ENCODE assay signal across 14 cellular contexts in genomic region chr1:101191049-101191448, GRCh38. TPM values are rescaled to one million over a fixed set of nuclear protein-coding genes. Genes with fewer than 3 reads are reported as not detected.
"Had no signal": no experiment of that assay in that cellular context is flagged by ENCODE, and none has a peak within 500 bp of the region (broad histone marks: within the 10 kb centered on the region; RNA-seq: fewer than 3 reads in every experiment).

No MANE protein-coding gene starts in this region.

- H3K36me3 ChIP-seq: adrenal gland, neural progenitor cell, prostate gland, suprapubic skin, transverse colon, uterus had no signal

- H3K27me3 ChIP-seq: hepatocyte, neural progenitor cell, suprapubic skin, transverse colon, uterus had no signal

- H3K27me3 Mint-ChIP-seq: activated naive CD4-positive, alpha-beta T cell treated with anti-CD3 and anti-CD28 coated beads, Interleukin-2, amount 50 U/mL, for 24 hours; naive thymus-derived CD4-positive, alpha-beta T cell; stimulated activated naive CD8-positive, alpha-beta T cell treated with anti-CD3 and anti-CD28 coated beads, Interleukin-15, amount 100 ng/mL, for 72 hours had no signal

- H3K27ac Mint-ChIP-seq: activated naive CD4-positive, alpha-beta T cell treated with anti-CD3 and anti-CD28 coated beads, Interleukin-2, amount 50 U/mL, for 24 hours; neural progenitor cell had no signal

- H3K4me3 ChIP-seq: adrenal gland, hepatocyte, neural progenitor cell, prostate gland, suprapubic skin, transverse colon, uterus had no signal

- H3K9ac ChIP-seq: neural progenitor cell had no signal

- ATAC-seq: naive thymus-derived CD4-positive, alpha-beta T cell; stimulated activated naive CD8-positive, alpha-beta T cell treated with anti-CD3 and anti-CD28 coated beads, Interleukin-15, amount 100 ng/mL, for 72 hours had no signal

- H3K4me2 ChIP-seq: hepatocyte, neural progenitor cell had no signal

- H3K4me1 Mint-ChIP-seq: neural progenitor cell had no signal

- H3K9me3 ChIP-seq: adrenal gland, prostate gland, suprapubic skin, transverse colon, uterus had no signal

- H3K9me3 Mint-ChIP-seq: activated naive CD4-positive, alpha-beta T cell treated with anti-CD3 and anti-CD28 coated beads, Interleukin-2, amount 50 U/mL, for 24 hours; neural progenitor cell had no signal

- DNase-seq: activated CD4-positive, CD25-positive, alpha-beta regulatory T cell treated with anti-CD3 and anti-CD28 coated beads, Interleukin-2, amount 50 U/mL, for 72 hours; activated gamma-delta T cell; adrenal gland; naive thymus-derived CD4-positive, alpha-beta T cell; right cardiac atrium; stimulated activated naive CD8-positive, alpha-beta T cell treated with anti-CD3 and anti-CD28 coated beads, Interleukin-15, amount 100 ng/mL, for 72 hours; transverse colon; uterus had no signal

- H3K79me2 ChIP-seq: hepatocyte had no signal

- H2AFZ ChIP-seq: hepatocyte had no signal

- H3K4me1 ChIP-seq: neural progenitor cell, prostate gland, suprapubic skin, transverse colon, uterus had no signal

- H3K36me3 Mint-ChIP-seq: activated naive CD4-positive, alpha-beta T cell treated with anti-CD3 and anti-CD28 coated beads, Interleukin-2, amount 50 U/mL, for 24 hours; neural progenitor cell had no signal

- H3K27ac ChIP-seq: adrenal gland, hepatocyte, neural progenitor cell, prostate gland, suprapubic skin, transverse colon, uterus had no signal

- H3K4me3 Mint-ChIP-seq: activated naive CD4-positive, alpha-beta T cell treated with anti-CD3 and anti-CD28 coated beads, Interleukin-2, amount 50 U/mL, for 24 hours; naive thymus-derived CD4-positive, alpha-beta T cell; neural progenitor cell; stimulated activated naive CD8-positive, alpha-beta T cell treated with anti-CD3 and anti-CD28 coated beads, Interleukin-15, amount 100 ng/mL, for 72 hours had no signal

RNA-seq across cellular contexts. Expression of gene S1PR1, which starts 45.8 kb away (rescaled TPM):
- total RNA-seq: osteocyte had no signal
